Comparison of ENCODE assay signal across 19 cellular contexts in genomic region chr19:35986111-35986510, GRCh38. TPM values are rescaled to one million over a fixed set of nuclear protein-coding genes. Genes with fewer than 3 reads are reported as not detected.
A peak's percentile ranks its signal among the peaks of the same experiment; 100 is the strongest.
DNase-seq lines count a peak whose midpoint lies in the region; ATAC-seq and TF ChIP-seq lines count a peak whose summit lies in the region.
"Had no signal": no experiment of that assay in that cellular context is flagged by ENCODE, and none has a peak within 500 bp of the region (broad histone marks: within the 10 kb centered on the region; RNA-seq: fewer than 3 reads in every experiment).

No MANE protein-coding gene starts in this region.

- H3K27me3 ChIP-seq in A673 (replicated peaks; ENCODE audit: insufficient read depth, low read depth, low read length, poor library complexity) = peaks cover 7% of the 10 kb centered on the region
- no peaks in the 10 kb centered on the region for H3K27me3 ChIP-seq in WERI-Rb-1 (ENCODE audit: insufficient read depth, low read depth, severe bottlenecking)

- peaks cover 8% of the 10 kb centered on the region for H3K4me1 ChIP-seq in A673 (ENCODE audit: insufficient read depth, low read length, poor library complexity, severe bottlenecking)
- H3K4me1 ChIP-seq: breast epithelium, colonic mucosa had no signal

- H3K4me1 Mint-ChIP-seq in activated naive CD4-positive, alpha-beta T cell treated with anti-CD3 and anti-CD28 coated beads, Interleukin-2, amount 10 ng/mL, durations not matched to agents 7 days and 5 days = peaks cover 5% of the 10 kb centered on the region
- peaks cover 3% of the 10 kb centered on the region; the same call in 1 of the 2 replicates for H3K4me1 Mint-ChIP-seq in WTC11
- H3K4me1 Mint-ChIP-seq in memory B cell = peaks cover 6% of the 10 kb centered on the region
- H3K4me1 Mint-ChIP-seq in stimulated activated naive B cell treated with anti-CD40 and anti-IgM and Interleukin-4, amounts not matched to agents 10 μg/mL and 1 μg/mL and 100 μg/mL, for 72 hours = peaks cover 8 to 9% of the 10 kb centered on the region in 2 donors

- peaks cover 3% of the 10 kb centered on the region for H3K9me3 Mint-ChIP-seq in activated naive CD4-positive, alpha-beta T cell treated with anti-CD3 and anti-CD28 coated beads, Interleukin-2, amount 10 ng/mL, durations not matched to agents 7 days and 5 days
- H3K9me3 Mint-ChIP-seq in WTC11 = peaks cover 5% of the 10 kb centered on the region; the same call in 1 of the 2 replicates
- no peaks in the 10 kb centered on the region for H3K9me3 Mint-ChIP-seq in memory B cell
- H3K9me3 Mint-ChIP-seq in stimulated activated naive B cell treated with anti-CD40 and anti-IgM and Interleukin-4, amounts not matched to agents 10 μg/mL and 1 μg/mL and 100 μg/mL, for 72 hours = no peaks in the 10 kb centered on the region

- H3K27me3 Mint-ChIP-seq in activated naive CD4-positive, alpha-beta T cell treated with anti-CD3 and anti-CD28 coated beads, Interleukin-2, amount 10 ng/mL, durations not matched to agents 7 days and 5 days = peaks cover 76% of the 10 kb centered on the region
- peaks cover 73% of the 10 kb centered on the region for H3K27me3 Mint-ChIP-seq in WTC11 (ENCODE audit: low read depth)
- H3K27me3 Mint-ChIP-seq in memory B cell = peaks cover 21% of the 10 kb centered on the region
- H3K27me3 Mint-ChIP-seq in stimulated activated naive B cell treated with anti-CD40 and anti-IgM and Interleukin-4, amounts not matched to agents 10 μg/mL and 1 μg/mL and 100 μg/mL, for 72 hours = peaks cover 32 to 57% of the 10 kb centered on the region in 2 donors

- H3K27ac Mint-ChIP-seq in activated naive CD4-positive, alpha-beta T cell treated with anti-CD3 and anti-CD28 coated beads, Interleukin-2, amount 10 ng/mL, durations not matched to agents 7 days and 5 days = no peak overlapping the region
- no peak overlapping the region for H3K27ac Mint-ChIP-seq in WTC11
- H3K27ac Mint-ChIP-seq in memory B cell = no peak overlapping the region
- H3K27ac Mint-ChIP-seq in stimulated activated naive B cell treated with anti-CD40 and anti-IgM and Interleukin-4, amounts not matched to agents 10 μg/mL and 1 μg/mL and 100 μg/mL, for 72 hours = no peak overlapping the region

- BruUV-seq in A673 (replicated peaks; lab: Mats Ljungman, UMichigan) = no TSS peak

- intact Hi-C loops in A673 (cut with micrococcal nuclease; ENCODE audit: unreplicated experiment) = no loop called here

- POLR2A ChIA-PET in WTC11 (lab: Charles Lee) = no interaction called here
- POLR2A ChIA-PET in A673 (lab: Charles Lee; ENCODE audit: low non-redundant PET) = no interaction called here

- H3K9me3 ChIP-seq in A673 (ENCODE audit: low read depth, low read length, poor library complexity, severe bottlenecking) (no peaks in the 10 kb centered on the region), WERI-Rb-1 (ENCODE audit: severe bottlenecking) (no peaks in the 10 kb centered on the region)
- H3K9me3 ChIP-seq: breast epithelium, colonic mucosa had no signal

- TF ChIP-seq CTCF in WTC11 (IDR thresholded peaks at IDR 0.05) = no peak
- no peak for TF ChIP-seq CTCF in A673 (conservative IDR thresholded peaks at IDR 0.05; ENCODE audit: low read depth, low read length)
- no peak for TF ChIP-seq CTCF in WERI-Rb-1 (IDR thresholded peaks at IDR 0.05; ENCODE audit: low read depth, low read length)

- ATAC-seq in WTC11 (no peak), memory B cell (ENCODE audit: low read depth) (no peak)
- no peak for ATAC-seq in stimulated activated naive B cell treated with anti-CD40 and anti-IgM and Interleukin-4, amounts not matched to agents 10 μg/mL and 1 μg/mL and 100 μg/mL, for 72 hours (replicated peaks)

- peak overlapping the region; percentile 24 for H3K4me3 Mint-ChIP-seq in activated naive CD4-positive, alpha-beta T cell treated with anti-CD3 and anti-CD28 coated beads, Interleukin-2, amount 10 ng/mL, durations not matched to agents 7 days and 5 days
- H3K4me3 Mint-ChIP-seq in WTC11 (peak overlapping the region; percentile 83; the same call in 1 of the 2 replicates), memory B cell (peak overlapping the region; percentile 57)
- H3K4me3 Mint-ChIP-seq in stimulated activated naive B cell treated with anti-CD40 and anti-IgM and Interleukin-4, amounts not matched to agents 10 μg/mL and 1 μg/mL and 100 μg/mL, for 72 hours = peak overlapping the region; percentile 36 to 69

- H3K4me3 ChIP-seq in A673 (ENCODE audit: low read depth, low read length, poor library complexity, severe bottlenecking) = no peak overlapping the region
- no peak overlapping the region for H3K4me3 ChIP-seq in WERI-Rb-1 (ENCODE audit: low read depth, low read length)
- H3K4me3 ChIP-seq: colonic mucosa had no signal

- DNase-seq in activated naive CD4-positive, alpha-beta T cell treated with anti-CD3 and anti-CD28 coated beads, Interleukin-2, amount 10 ng/mL, durations not matched to agents 7 days and 5 days = no peak
- DNase-seq in activated naive CD4-positive, alpha-beta T cell treated with Interleukin-2 at 50 U/mL for 16 hours = no peak
- DNase-seq in WTC11 (ENCODE audit: low spot score) = no peak
- DNase-seq in memory B cell (ENCODE audit: low spot score in 2 of 2) = no peak
- no peak for DNase-seq in stimulated activated naive B cell treated with anti-CD40 and anti-IgM and Interleukin-4, amounts not matched to agents 10 μg/mL and 1 μg/mL and 100 μg/mL, for 72 hours
- no peak for DNase-seq in NCI-H446 (lab: John Stamatoyannopoulos, UW)
- DNase-seq in A673 (ENCODE audit: low spot score) = no peak
- DNase-seq in WERI-Rb-1 = no peak
- DNase-seq: amniotic stem cell; DND-41; GOT3; islet precursor cell; KG1; MM.1S; NCI-H1417 treated with DMSO at 0.1 percent for 48 hours; NK-92 treated with Interleukin-12 subunit alpha and Interleukin-12 subunit beta, amount 100 ng/mL, for 24 hours; SW 1271 had no signal

- H3K36me3 Mint-ChIP-seq in activated naive CD4-positive, alpha-beta T cell treated with anti-CD3 and anti-CD28 coated beads, Interleukin-2, amount 10 ng/mL, durations not matched to agents 7 days and 5 days = no peaks in the 10 kb centered on the region
- H3K36me3 Mint-ChIP-seq in WTC11 (no peaks in the 10 kb centered on the region), memory B cell (no peaks in the 10 kb centered on the region)
- no peaks in the 10 kb centered on the region for H3K36me3 Mint-ChIP-seq in stimulated activated naive B cell treated with anti-CD40 and anti-IgM and Interleukin-4, amounts not matched to agents 10 μg/mL and 1 μg/mL and 100 μg/mL, for 72 hours

- H3K27ac ChIP-seq in A673 (ENCODE audit: low read depth, low read length, poor library complexity, severe bottlenecking) = no peak overlapping the region
- no peak overlapping the region for H3K27ac ChIP-seq in WERI-Rb-1
- H3K27ac ChIP-seq: breast epithelium, colonic mucosa had no signal

- CTCF ChIA-PET in activated naive CD4-positive, alpha-beta T cell treated with anti-CD3 and anti-CD28 coated beads, Interleukin-2, amount 10 ng/mL, durations not matched to agents 7 days and 5 days (lab: Charles Lee) = no interaction called here
- CTCF ChIA-PET in WTC11 (lab: Charles Lee) (no interaction called here), A673 (lab: Charles Lee) (no interaction called here)

- H3K36me3 ChIP-seq in A673 (ENCODE audit: insufficient read depth, low read length, poor library complexity, severe bottlenecking) (no peaks in the 10 kb centered on the region), WERI-Rb-1 (no peaks in the 10 kb centered on the region)
- H3K36me3 ChIP-seq: breast epithelium, colonic mucosa had no signal

TF ChIP-seq in WTC11, 78 proteins besides CTCF, POLR2A, EP300 and RAD21 (continues in another document):
- TF ChIP-seq, protein P1, sequence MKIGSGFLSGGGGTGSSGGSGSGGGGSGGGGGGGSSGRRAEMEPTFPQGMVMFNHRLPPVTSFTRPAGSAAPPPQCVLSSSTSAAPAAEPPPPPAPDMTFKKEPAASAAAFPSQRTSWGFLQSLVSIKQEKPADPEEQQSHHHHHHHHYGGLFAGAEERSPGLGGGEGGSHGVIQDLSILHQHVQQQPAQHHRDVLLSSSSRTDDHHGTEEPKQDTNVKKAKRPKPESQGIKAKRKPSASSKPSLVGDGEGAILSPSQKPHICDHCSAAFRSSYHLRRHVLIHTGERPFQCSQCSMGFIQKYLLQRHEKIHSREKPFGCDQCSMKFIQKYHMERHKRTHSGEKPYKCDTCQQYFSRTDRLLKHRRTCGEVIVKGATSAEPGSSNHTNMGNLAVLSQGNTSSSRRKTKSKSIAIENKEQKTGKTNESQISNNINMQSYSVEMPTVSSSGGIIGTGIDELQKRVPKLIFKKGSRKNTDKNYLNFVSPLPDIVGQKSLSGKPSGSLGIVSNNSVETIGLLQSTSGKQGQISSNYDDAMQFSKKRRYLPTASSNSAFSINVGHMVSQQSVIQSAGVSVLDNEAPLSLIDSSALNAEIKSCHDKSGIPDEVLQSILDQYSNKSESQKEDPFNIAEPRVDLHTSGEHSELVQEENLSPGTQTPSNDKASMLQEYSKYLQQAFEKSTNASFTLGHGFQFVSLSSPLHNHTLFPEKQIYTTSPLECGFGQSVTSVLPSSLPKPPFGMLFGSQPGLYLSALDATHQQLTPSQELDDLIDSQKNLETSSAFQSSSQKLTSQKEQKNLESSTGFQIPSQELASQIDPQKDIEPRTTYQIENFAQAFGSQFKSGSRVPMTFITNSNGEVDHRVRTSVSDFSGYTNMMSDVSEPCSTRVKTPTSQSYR (CRISPR knock-in tag; IDR thresholded peaks at IDR 0.05) = no peak
- TF ChIP-seq ELF4 (CRISPR knock-in tag; IDR thresholded peaks at IDR 0.05; ENCODE audit: low read depth) (no peak), SOX15 (CRISPR knock-in tag; IDR thresholded peaks at IDR 0.05) (no peak), TEAD1 (CRISPR knock-in tag; IDR thresholded peaks at IDR 0.05) (no peak), ZBTB21 (CRISPR knock-in tag; IDR thresholded peaks at IDR 0.05; ENCODE audit: borderline replicate concordance) (no peak), NFYB (CRISPR knock-in tag; conservative IDR thresholded peaks at IDR 0.05; ENCODE audit: low read depth) (no peak), E2F5 (CRISPR knock-in tag; IDR thresholded peaks at IDR 0.05) (no peak), JUN (CRISPR knock-in tag; IDR thresholded peaks at IDR 0.05) (no peak)

RNA-seq across cellular contexts. Expression of gene SDHAF1, which starts 8.9 kb away (rescaled TPM):
- 19.5 to 20.8 TPM (median 20.4 TPM) in 3 replicates for total RNA-seq in WTC11 (2021)
- total RNA-seq in A673 (2021) = 8.9 and 11.0 TPM in 2 replicates

RNA-seq across cellular contexts. Expression of gene SYNE4, which starts 22.5 kb away (rescaled TPM):
- total RNA-seq in WTC11 (2021) (17.6 to 28.5 TPM (median 27.9 TPM) in 3 replicates), A673 (2021) (0.70 TPM in 1 of 2 replicates, not detected in the other)

RNA-seq across cellular contexts. Expression of gene ALKBH6, which starts 27.9 kb away (rescaled TPM):
- total RNA-seq in WTC11 (2021) (28.1 to 35.1 TPM (median 31.9 TPM) in 3 replicates), A673 (2021) (20.1 and 27.7 TPM in 2 replicates)

RNA-seq across cellular contexts. Expression of gene CLIP3, which starts 46.6 kb away (rescaled TPM):
- 16.2 to 19.4 TPM (median 17.9 TPM) in 3 replicates for total RNA-seq in WTC11 (2021)
- total RNA-seq in A673 (2021) = 9.2 and 15.8 TPM in 2 replicates

RNA-seq across cellular contexts. Expression of gene LRFN3, which starts 49.9 kb away (rescaled TPM):
- 20.6 to 26.4 TPM (median 24.8 TPM) in 3 replicates for total RNA-seq in WTC11 (2021)
- total RNA-seq in A673 (2021) = 14.6 and 15.5 TPM in 2 replicates

Comparison
In these comparisons a context has a peak if more than half of its experiments do, and no peak if none do; other contexts are left out.
1. H3K4me3 Mint-ChIP-seq: peak in every context shown above with its lines; median percentile 83 in WTC11; 57 in memory B cell; 52 in stimulated activated naive B cell treated with anti-CD40 and anti-IgM and Interleukin-4, amounts not matched to agents 10 μg/mL and 1 μg/mL and 100 μg/mL, for 72 hours; 24 in activated naive CD4-positive, alpha-beta T cell treated with anti-CD3 and anti-CD28 coated beads, Interleukin-2, amount 10 ng/mL, durations not matched to agents 7 days and 5 days.
2. RNA of gene SYNE4, which starts 22.5 kb away (total RNA-seq): 17.6 to 28.5 TPM in WTC11; 0.70 TPM in A673; every median in the first group is over 10 times any median in the second.